ENCODE assay signal across 12 cellular contexts in the genomic region with DNA sequence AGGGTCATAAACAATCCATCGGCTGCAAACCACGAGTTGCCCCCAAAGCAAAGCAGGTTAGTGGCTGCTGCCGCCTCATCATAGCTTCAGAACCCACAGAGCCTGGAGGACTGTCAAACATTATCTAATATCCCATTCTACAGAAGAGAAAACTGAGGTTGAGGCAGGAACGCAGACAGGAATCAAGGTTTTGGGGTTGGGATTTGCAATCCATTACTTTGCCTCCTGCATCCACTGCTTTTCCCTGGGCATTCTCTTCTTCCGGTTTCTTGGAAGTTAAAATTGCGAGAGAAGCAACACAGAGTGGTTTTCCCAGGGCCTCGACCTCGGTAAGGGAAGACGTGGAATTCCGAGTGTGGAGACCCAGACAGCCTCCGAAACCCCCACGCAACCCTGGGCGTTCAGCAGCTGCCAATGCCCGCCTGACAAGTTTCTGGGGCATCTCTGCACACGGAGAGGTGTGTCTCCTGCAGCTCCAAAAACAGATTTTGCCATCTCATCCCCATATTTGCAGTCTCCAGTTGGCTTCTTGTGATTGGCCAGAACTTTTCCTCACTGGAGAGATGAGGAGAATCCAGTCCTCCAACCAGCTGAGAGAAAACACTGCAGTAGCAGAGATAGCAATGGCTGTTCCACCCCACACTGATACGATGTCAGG. TPM values are rescaled to one million over a fixed set of nuclear protein-coding genes. Genes with fewer than 3 reads are reported as not detected.
DNase-seq lines count a peak whose midpoint lies in the region; ATAC-seq and TF ChIP-seq lines count a peak whose summit lies in the region.
"Had no signal": no experiment of that assay in that cellular context is flagged by ENCODE, and none has a peak within 500 bp of the region (broad histone marks: within the 10 kb centered on the region; RNA-seq: fewer than 3 reads in every experiment).

No MANE protein-coding gene starts in this region.

- no peaks in the 10 kb centered on the region for H3K79me2 ChIP-seq in PC-3 (ENCODE audit: low read length)

- H3K4me2 ChIP-seq in PC-3 (ENCODE audit: low read length), result peak overlapping the region; percentile 85
- H3K4me2 ChIP-seq in skeletal muscle satellite cell (ENCODE audit: low read length), result peak overlapping the region; percentile 82

- peak overlapping the region; percentile 65 for H3K4me3 ChIP-seq in PC-3 (ENCODE audit: low read length)
- H3K4me3 ChIP-seq in endodermal cell (ENCODE audit: low read length), result peak overlapping the region; percentile 78
- H3K4me3 ChIP-seq in skeletal muscle satellite cell (ENCODE audit: low read length), result no peak overlapping the region

- H3K4me1 ChIP-seq in ES-I3 (ENCODE audit: insufficient read depth, low read length) (no peaks in the 10 kb centered on the region), PC-3 (ENCODE audit: insufficient read depth, low read length) (peaks cover 10% of the 10 kb centered on the region; the same call in 1 of the 2 replicates), endodermal cell (ENCODE audit: control insufficient read depth, insufficient read depth, low read length) (no peaks in the 10 kb centered on the region), skeletal muscle satellite cell (ENCODE audit: control insufficient read depth, insufficient read depth, low read length) (no peaks in the 10 kb centered on the region)
- H3K4me1 ChIP-seq: breast epithelium, psoas muscle had no signal

- H3K36me3 ChIP-seq in ES-I3 (ENCODE audit: insufficient read depth, low read length), result no peaks in the 10 kb centered on the region
- H3K36me3 ChIP-seq in PC-3 (ENCODE audit: low read depth, low read length), result no peaks in the 10 kb centered on the region
- H3K36me3 ChIP-seq in endodermal cell (ENCODE audit: control insufficient read depth, insufficient read depth, low read length), result no peaks in the 10 kb centered on the region
- no peaks in the 10 kb centered on the region for H3K36me3 ChIP-seq in skeletal muscle satellite cell (ENCODE audit: insufficient read depth, low read length)
- H3K36me3 ChIP-seq: breast epithelium had no signal

- no peaks in the 10 kb centered on the region for H3K9me2 ChIP-seq in PC-3 (replicated peaks; ENCODE audit: low read length)

- H3K9me3 ChIP-seq in ES-I3 (ENCODE audit: control insufficient read depth, insufficient read depth, low read length) (0 out of 2 replicates have a peak, but pooled peaks cover 4% of the 10 kb centered on the region), PC-3 (ENCODE audit: low read length) (no peaks in the 10 kb centered on the region), endodermal cell (ENCODE audit: control insufficient read depth, low read length) (no peaks in the 10 kb centered on the region), skeletal muscle satellite cell (replicated peaks; ENCODE audit: low read length) (no peaks in the 10 kb centered on the region)
- H3K9me3 ChIP-seq: psoas muscle had no signal

- H3K4me1 Mint-ChIP-seq in endodermal cell, result peaks cover 6% of the 10 kb centered on the region

- intact Hi-C loops in PC-3 (cut with micrococcal nuclease), result no loop called here

- BruUV-seq in PC-3 (replicated peaks; lab: Mats Ljungman, UMichigan), result no TSS peak

- H3K4me3 Mint-ChIP-seq in endodermal cell, result peak overlapping the region; percentile 58

- no peaks in the 10 kb centered on the region for H3K36me3 Mint-ChIP-seq in endodermal cell (ENCODE audit: low read depth)
- H3K36me3 Mint-ChIP-seq: CD4-positive, alpha-beta memory T cell had no signal

- TF ChIP-seq CTCF in PC-3 (conservative IDR thresholded peaks at IDR 0.05; ENCODE audit: low read depth, low read length) (no peak), endodermal cell (conservative IDR thresholded peaks at IDR 0.05) (no peak)

- H2AFZ ChIP-seq in PC-3 (ENCODE audit: low read length), result peak overlapping the region; percentile 79

- H3F3A ChIP-seq in PC-3 (ENCODE audit: low read length, unreplicated experiment), result no peaks in the 10 kb centered on the region

- CTCF ChIA-PET in PC-3 (lab: Charles Lee), result no interaction called here

- H3K9me3 Mint-ChIP-seq in endodermal cell, result no peaks in the 10 kb centered on the region

- H3K27me3 Mint-ChIP-seq in endodermal cell (ENCODE audit: insufficient read depth), result peaks cover 26% of the 10 kb centered on the region

- no peak overlapping the region for H3K27ac ChIP-seq in PC-3 (ENCODE audit: low read length)
- H3K27ac ChIP-seq in endodermal cell (ENCODE audit: low read depth, low read length), result no peak overlapping the region
- H3K27ac ChIP-seq: breast epithelium, psoas muscle had no signal

- H3K27me3 ChIP-seq in PC-3 (ENCODE audit: low read length), result peaks cover 66% of the 10 kb centered on the region
- peaks cover 39% of the 10 kb centered on the region for H3K27me3 ChIP-seq in endodermal cell (ENCODE audit: control insufficient read depth, insufficient read depth, low read length, poor library complexity, severe bottlenecking)
- H3K27me3 ChIP-seq in skeletal muscle satellite cell (ENCODE audit: control insufficient read depth, insufficient read depth, low read length), result peaks cover 41% of the 10 kb centered on the region
- H3K27me3 ChIP-seq: breast epithelium had no signal

- POLR2A ChIA-PET in PC-3 (lab: Charles Lee; ENCODE audit: unreplicated experiment), result no interaction called here

- DNase-seq in PC-3, result no peak
- DNase-seq in endodermal cell, result no peak
- no peak for DNase-seq in pons (ENCODE audit: low spot score)
- DNase-seq in NCI-H774 (lab: John Stamatoyannopoulos, UW), result no peak
- DNase-seq: activated gamma-delta T cell treated with Interleukin-2 at 50 U/mL for 16 hours; CD4-positive, alpha-beta memory T cell; NK-92 treated with Interleukin-12 subunit alpha and Interleukin-12 subunit beta, amount 100 ng/mL, for 24 hours; psoas muscle had no signal

- H3K27ac Mint-ChIP-seq in endodermal cell, result no peak overlapping the region

- ATAC-seq in PC-3, result no peak
- ATAC-seq in GM21619 (IDR thresholded peaks at IDR 0.05; ENCODE audit: unreplicated experiment), result no peak
- ATAC-seq: psoas muscle had no signal

- WGBS in endodermal cell (ENCODE audit: insufficient coverage in 1 of 2, insufficient read length in 1 of 2), 2 experiments, result 92 to 97% methylated on average over 11 to 16 of the region's 16 CpGs

- H3K9ac ChIP-seq in ES-I3 (ENCODE audit: low read depth, low read length), result peak overlapping the region; percentile 49; the same call in 1 of the 2 replicates
- no peak overlapping the region for H3K9ac ChIP-seq in PC-3 (ENCODE audit: low read length)
- no peak overlapping the region for H3K9ac ChIP-seq in endodermal cell (ENCODE audit: extremely low read depth, low read length, poor library complexity, severe bottlenecking)
- no peak overlapping the region for H3K9ac ChIP-seq in skeletal muscle satellite cell (ENCODE audit: low read depth, low read length)

- H4K20me1 ChIP-seq in PC-3 (ENCODE audit: low read length), result no peaks in the 10 kb centered on the region

RNA-seq across cellular contexts. Expression of a gene that starts 45.5 kb away (rescaled TPM):
- not detected in 2 replicates for total RNA-seq in PC-3 (2014; rRNA removed)
- under 1 TPM in 1 of 2 donors, not detected in 1; 0.11 TPM for total RNA-seq in endodermal cell
- 8.0 TPM for polyA plus RNA-seq in endodermal cell (2013, experiment 1 of 2)
- polyA plus RNA-seq in endodermal cell (2013, experiment 2 of 2), result 7.5 TPM
- total RNA-seq in skeletal muscle satellite cell (2012; rRNA removed), result 0.44 and 1.8 TPM in 2 replicates
- total RNA-seq: CD4-positive, alpha-beta memory T cell; psoas muscle had no signal
